8 cellular contexts compared by ENCODE assay signal in genomic region chr4:40228497-40229365, GRCh38. TPM values are rescaled to one million over a fixed set of nuclear protein-coding genes. Genes with fewer than 3 reads are reported as not detected.
DNase-seq lines count a peak whose midpoint lies in the region; ATAC-seq and TF ChIP-seq lines count a peak whose summit lies in the region.

No MANE protein-coding gene starts in this region.

- H3K4me1 Mint-ChIP-seq in activated B cell treated with CpG ODN at 0.5 μM for 24 hours = peaks cover 91% of the 10 kb centered on the region

- H3K9me3 ChIP-seq in mucosa of descending colon = no peaks in the 10 kb centered on the region

- no peaks in the 10 kb centered on the region for H3K27me3 Mint-ChIP-seq in activated B cell treated with CpG ODN at 0.5 μM for 24 hours

- TF ChIP-seq CTCF in activated B cell treated with CpG ODN at 0.5 μM for 24 hours (IDR thresholded peaks at IDR 0.05) (no peak), mucosa of descending colon (IDR thresholded peaks at IDR 0.05) (no peak)

- peak; percentile 65 for DNase-seq in stimulated activated CD4-positive, alpha-beta T cell treated with anti-CD3 and anti-CD28 coated beads, Interleukin-15, amount 100 ng/mL, for 24 hours
- no peak for DNase-seq in stimulated activated CD4-positive, alpha-beta T cell treated with anti-CD3 and anti-CD28 coated beads, Interleukin-12 subunit alpha, Interleukin-12 subunit beta, amount 100 ng/mL, for 4 hours
- DNase-seq in activated B cell treated with CpG ODN at 0.5 μM for 24 hours = no peak
- DNase-seq in mucosa of descending colon = no peak
- DNase-seq in foreskin melanocyte = no peak
- no peak for DNase-seq in NCI-H1694 (lab: John Stamatoyannopoulos, UW)

- H3K36me3 Mint-ChIP-seq in activated B cell treated with CpG ODN at 0.5 μM for 24 hours (ENCODE audit: low read depth) = peaks cover 75% of the 10 kb centered on the region

- H3K9me3 Mint-ChIP-seq in activated B cell treated with CpG ODN at 0.5 μM for 24 hours = peaks cover 3% of the 10 kb centered on the region

- CTCF ChIA-PET in activated B cell treated with CpG ODN at 0.5 μM for 24 hours (lab: Charles Lee) = interaction anchor here (0.8 to 1.9 kb wide), 5 partner anchors 14 to 88 kb away, joined by 3 to 15 read pairs (median 4); no protein-coding TSS in a partner anchor

- no peak overlapping the region for H3K4me3 ChIP-seq in mucosa of descending colon

- H3K27ac Mint-ChIP-seq in activated B cell treated with CpG ODN at 0.5 μM for 24 hours = peak overlapping the region; percentile 78

- ATAC-seq in HG02798 (IDR thresholded peaks at IDR 0.05; ENCODE audit: poor library complexity, unreplicated experiment) (peak; percentile 63), activated B cell treated with CpG ODN at 0.5 μM for 24 hours (ENCODE audit: low read depth) (peak; percentile 9), mucosa of descending colon (peak; percentile 45), GM19023 (IDR thresholded peaks at IDR 0.05; ENCODE audit: unreplicated experiment) (no peak)

- H3K36me3 ChIP-seq in mucosa of descending colon (ENCODE audit: low read depth) = no peaks in the 10 kb centered on the region

- POLR2A ChIA-PET in activated B cell treated with CpG ODN at 0.5 μM for 24 hours (lab: Charles Lee) = interaction anchor here (0.7 to 3.3 kb wide), 9 partner anchors 8 to 143 kb away, joined by 3 to 15 read pairs (median 4); no protein-coding TSS in a partner anchor

- intact Hi-C loops in activated B cell treated with CpG ODN at 0.5 μM for 24 hours (cut with micrococcal nuclease) = loop anchor here (1.0 to 5.0 kb wide), 3 partner anchors 8 to 171 kb away; partner anchors contain the start of gene N4BP2
- intact Hi-C loops in mucosa of descending colon (cut with DNase I, micrococcal nuclease) = no loop called here

- H3K4me1 ChIP-seq in mucosa of descending colon (ENCODE audit: low read depth) = no peaks in the 10 kb centered on the region

- H3K4me3 Mint-ChIP-seq in activated B cell treated with CpG ODN at 0.5 μM for 24 hours = peak overlapping the region; percentile 25

RNA-seq across cellular contexts. Expression of gene RHOH, which starts 31.9 kb away (rescaled TPM):
- total RNA-seq in activated B cell treated with CpG ODN at 0.5 μM for 24 hours (174 and 183 TPM in 2 replicates), mucosa of descending colon (1 to 10 TPM; 1.9 to 5.8 (median 2.8) TPM)

Comparison
In these comparisons a context has a peak if more than half of its experiments do, and no peak if none do; other contexts are left out.
1. RNA of gene RHOH, which starts 31.9 kb away (total RNA-seq): 174 to 183 TPM in activated B cell treated with CpG ODN at 0.5 μM for 24 hours; 1.9 to 5.8 TPM in mucosa of descending colon; every median in the first group is over 10 times any median in the second.